Comparison of ENCODE assay signal across 8 cellular contexts in the genomic region with DNA sequence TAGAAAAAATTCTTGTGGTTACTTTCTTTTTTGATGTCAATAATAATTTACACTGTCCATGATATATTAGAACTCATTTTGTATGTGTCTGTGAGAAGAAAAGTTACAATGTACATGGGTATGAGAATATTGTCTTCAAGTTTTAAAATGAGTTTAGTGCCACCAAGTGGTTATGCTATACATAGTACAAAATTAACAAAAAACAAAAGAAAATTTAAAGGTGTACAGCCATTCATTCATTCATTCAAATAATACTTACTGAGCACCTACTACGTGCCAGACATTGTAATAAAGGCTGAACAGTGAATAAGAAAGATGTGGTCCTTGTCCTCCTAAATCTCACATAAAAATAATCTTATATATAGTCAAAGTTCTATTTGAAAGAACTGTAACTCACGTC. TPM values are rescaled to one million over a fixed set of nuclear protein-coding genes. Genes with fewer than 3 reads are reported as not detected.
DNase-seq lines count a peak whose midpoint lies in the region; ATAC-seq and TF ChIP-seq lines count a peak whose summit lies in the region.

No MANE protein-coding gene starts in this region.

- CTCF ChIA-PET in MCF 10A (lab: Yijun Ruan, JAX) = interaction anchor here (0.9 to 2.7 kb wide), 16 partner anchors 10 to 557 kb away, joined by 3 to 40 read pairs (median 5); no protein-coding TSS in a partner anchor

- no peaks in the 10 kb centered on the region for H3K36me3 ChIP-seq in breast epithelium
- H3K36me3 ChIP-seq in Loucy (ENCODE audit: insufficient read depth, low read length) = peaks cover 9% of the 10 kb centered on the region; the same call in 1 of the 2 replicates

- H3K27ac ChIP-seq in breast epithelium (no peak overlapping the region), dorsolateral prefrontal cortex (no peak overlapping the region)

- no peak overlapping the region for H3K4me3 ChIP-seq in breast epithelium
- H3K4me3 ChIP-seq in Loucy (ENCODE audit: low read length, poor library complexity, severe bottlenecking) = no peak overlapping the region
- no peak overlapping the region for H3K4me3 ChIP-seq in dorsolateral prefrontal cortex

- H3K36me3 Mint-ChIP-seq in MCF 10A (ENCODE audit: insufficient read depth, unreplicated experiment) (peaks cover 28% of the 10 kb centered on the region), type B pancreatic cell (peaks cover 14% of the 10 kb centered on the region)
- peaks cover 29% of the 10 kb centered on the region for H3K36me3 Mint-ChIP-seq in stimulated activated memory B cell treated with anti-CD40 and anti-IgM and Interleukin-4, amounts not matched to agents 10 μg/mL and 1 μg/mL and 100 μg/mL, for 72 hours

- peaks cover 51% of the 10 kb centered on the region for H3K79me2 ChIP-seq in Loucy (ENCODE audit: insufficient read depth, low read length)

- POLR2A ChIA-PET in MCF 10A (lab: Yijun Ruan, JAX) = interaction anchor here (0.6 kb wide), 1 partner anchor 84 kb away, joined by 3 read pairs; no protein-coding TSS in a partner anchor

- H3K9me3 ChIP-seq in breast epithelium (no peaks in the 10 kb centered on the region), Loucy (ENCODE audit: insufficient read depth, low read depth, low read length) (no peaks in the 10 kb centered on the region)

- H3K9ac ChIP-seq in Loucy (ENCODE audit: low read depth, low read length, poor library complexity, severe bottlenecking) = no peak overlapping the region

- ATAC-seq in HG02571 (IDR thresholded peaks at IDR 0.05; ENCODE audit: unreplicated experiment) = no peak
- ATAC-seq in stimulated activated memory B cell treated with anti-CD40 and anti-IgM and Interleukin-4, amounts not matched to agents 10 μg/mL and 1 μg/mL and 100 μg/mL, for 72 hours = no peak

- no peaks in the 10 kb centered on the region for H3K4me1 Mint-ChIP-seq in MCF 10A (ENCODE audit: insufficient read depth, unreplicated experiment)
- H3K4me1 Mint-ChIP-seq in type B pancreatic cell (ENCODE audit: unreplicated experiment) = no peaks in the 10 kb centered on the region
- peaks cover 10% of the 10 kb centered on the region for H3K4me1 Mint-ChIP-seq in stimulated activated memory B cell treated with anti-CD40 and anti-IgM and Interleukin-4, amounts not matched to agents 10 μg/mL and 1 μg/mL and 100 μg/mL, for 72 hours

- BruUV-seq in MCF 10A (replicated peaks; lab: Mats Ljungman, UMichigan) = no TSS peak

- no peaks in the 10 kb centered on the region for H3K27me3 Mint-ChIP-seq in MCF 10A (ENCODE audit: insufficient read depth, unreplicated experiment)
- no peaks in the 10 kb centered on the region for H3K27me3 Mint-ChIP-seq in type B pancreatic cell
- no peaks in the 10 kb centered on the region for H3K27me3 Mint-ChIP-seq in stimulated activated memory B cell treated with anti-CD40 and anti-IgM and Interleukin-4, amounts not matched to agents 10 μg/mL and 1 μg/mL and 100 μg/mL, for 72 hours

- no peak for TF ChIP-seq POLR2A in breast epithelium (IDR thresholded peaks at IDR 0.05)

- TF ChIP-seq CTCF in MCF 10A (IDR thresholded peaks at IDR 0.05; ENCODE audit: unreplicated experiment) = peak; percentile 54
- TF ChIP-seq CTCF in breast epithelium (IDR thresholded peaks at IDR 0.05) = no peak
- peak; percentile 61 for TF ChIP-seq CTCF in Loucy (conservative IDR thresholded peaks at IDR 0.05; ENCODE audit: low read length)
- TF ChIP-seq CTCF in dorsolateral prefrontal cortex (IDR thresholded peaks at IDR 0.05 in 54 of 56, conservative IDR thresholded peaks at IDR 0.05 in 2 of 56; ENCODE audit: low read depth in 1 of 56, partially characterized antibody in 56 of 56) = peak in 33 of 56 donors; percentile 7 to 52 (median 27)
- peak; percentile 58 for TF ChIP-seq CTCF in type B pancreatic cell (conservative IDR thresholded peaks at IDR 0.05)

- DNase-seq in MCF 10A (ENCODE audit: unreplicated experiment) = peak; percentile 31
- no peak for DNase-seq in breast epithelium (ENCODE audit: low spot score in 2 of 2)
- DNase-seq in dorsolateral prefrontal cortex = no peak
- no peak for DNase-seq in type B pancreatic cell (ENCODE audit: extremely low spot score, unreplicated experiment)
- DNase-seq in NCI-H526 treated with DMSO at 0.1 percent for 48 hours (lab: John Stamatoyannopoulos, UW) = no peak

- no peaks in the 10 kb centered on the region for H3K9me3 Mint-ChIP-seq in MCF 10A (ENCODE audit: unreplicated experiment)
- H3K9me3 Mint-ChIP-seq in type B pancreatic cell = peaks cover 4% of the 10 kb centered on the region
- no peaks in the 10 kb centered on the region for H3K9me3 Mint-ChIP-seq in stimulated activated memory B cell treated with anti-CD40 and anti-IgM and Interleukin-4, amounts not matched to agents 10 μg/mL and 1 μg/mL and 100 μg/mL, for 72 hours

- H3F3A ChIP-seq in Loucy (ENCODE audit: low read depth) = no peaks in the 10 kb centered on the region

- peaks cover 13% of the 10 kb centered on the region for H4K20me1 ChIP-seq in Loucy (ENCODE audit: insufficient read depth, low read length, poor library complexity, severe bottlenecking)

- H3K4me3 Mint-ChIP-seq in MCF 10A (ENCODE audit: unreplicated experiment) = no peak overlapping the region
- no peak overlapping the region for H3K4me3 Mint-ChIP-seq in type B pancreatic cell
- no peak overlapping the region for H3K4me3 Mint-ChIP-seq in stimulated activated memory B cell treated with anti-CD40 and anti-IgM and Interleukin-4, amounts not matched to agents 10 μg/mL and 1 μg/mL and 100 μg/mL, for 72 hours

- no peaks in the 10 kb centered on the region for H3K9me2 ChIP-seq in Loucy (replicated peaks; ENCODE audit: low read depth, low read length)

- H2AFZ ChIP-seq in Loucy (ENCODE audit: low read length) = no peak overlapping the region

- H3K4me1 ChIP-seq in breast epithelium = no peaks in the 10 kb centered on the region
- H3K4me1 ChIP-seq in Loucy (ENCODE audit: insufficient read depth, low read length, poor library complexity, severe bottlenecking) = no peaks in the 10 kb centered on the region

- intact Hi-C loops in MCF 10A (cut with micrococcal nuclease) = loop anchor here (2.0 kb wide), 1 partner anchor 557 kb away; no protein-coding TSS in a partner anchor
- intact Hi-C loops in breast epithelium (cut with DNase I; ENCODE audit: low total_unique reads) = no loop called here
- intact Hi-C loops in dorsolateral prefrontal cortex (cut with DNase I) = no loop called here

- H3K27ac Mint-ChIP-seq in MCF 10A (ENCODE audit: low read depth, unreplicated experiment) = no peak overlapping the region
- no peak overlapping the region for H3K27ac Mint-ChIP-seq in type B pancreatic cell
- no peak overlapping the region for H3K27ac Mint-ChIP-seq in stimulated activated memory B cell treated with anti-CD40 and anti-IgM and Interleukin-4, amounts not matched to agents 10 μg/mL and 1 μg/mL and 100 μg/mL, for 72 hours

- H3K27me3 ChIP-seq in breast epithelium (no peaks in the 10 kb centered on the region), Loucy (ENCODE audit: insufficient read depth, low read length, poor library complexity, severe bottlenecking) (no peaks in the 10 kb centered on the region), dorsolateral prefrontal cortex (no peaks in the 10 kb centered on the region)

- no peak overlapping the region for H3K4me2 ChIP-seq in Loucy (ENCODE audit: low read depth, low read length, poor library complexity, severe bottlenecking)

RNA-seq across cellular contexts. Expression of a gene that starts 27.7 kb away (rescaled TPM):
- total RNA-seq in MCF 10A (2022) (79.2 and 94.4 TPM in 2 replicates), breast epithelium (10 to 100 TPM; 32.8 to 45.2 (median 38.3) TPM), dorsolateral prefrontal cortex (10 to 100 TPM; 23.2 to 70.9 (median 51.2) TPM), type B pancreatic cell (ENCODE audit: low replicate concordance) (23.8 and 31.3 TPM in 2 replicates)

RNA-seq across cellular contexts. Expression of a gene that starts 28.0 kb away (rescaled TPM):
- total RNA-seq in MCF 10A (2022) (128 and 135 TPM in 2 replicates), breast epithelium (100 to 1,000 TPM in 1 of 3 donors, 10 to 100 TPM in 2; 91.4 to 116 (median 95.1) TPM), dorsolateral prefrontal cortex (100 to 1,000 TPM in 9 of 120 experiments, 10 to 100 TPM in 111; 58.5 to 126 (median 77.6) TPM), type B pancreatic cell (ENCODE audit: low replicate concordance) (56.1 and 90.5 TPM in 2 replicates)

Comparison
In these comparisons a context has a peak if more than half of its experiments do, and no peak if none do; other contexts are left out.
1. CTCF ChIP-seq: peak in MCF 10A (single experiment), Loucy (single experiment), dorsolateral prefrontal cortex (33 of 56) and type B pancreatic cell (single experiment); none in breast epithelium (0 of 3).